Comparison of ENCODE assay signal across 8 cellular contexts in genomic region chr16:28739787-28740186, GRCh38. TPM values are rescaled to one million over a fixed set of nuclear protein-coding genes. Genes with fewer than 3 reads are reported as not detected.
A peak's percentile ranks its signal among the peaks of the same experiment; 100 is the strongest.
DNase-seq lines count a peak whose midpoint lies in the region; ATAC-seq and TF ChIP-seq lines count a peak whose summit lies in the region.
"Not testable (repeated sequence)": the region's sequence is repeated elsewhere in the genome, so short reads cannot be mapped to it uniquely, and the experiment has no call there.
"Had no signal": no experiment of that assay in that cellular context is flagged by ENCODE, and none has a peak within 500 bp of the region (broad histone marks: within the 10 kb centered on the region; RNA-seq: fewer than 3 reads in every experiment).

No MANE protein-coding gene starts in this region.

- not testable (repeated sequence) for H4K5ac ChIP-seq in IMR-90 (ENCODE audit: low read depth, low read length)

- H3K36me3 ChIP-seq in IMR-90 (ENCODE audit: control insufficient read depth, insufficient read depth, low read length); body of pancreas (replicated peaks in 1 of 2; ENCODE audit: insufficient read depth in 1 of 2, low read depth in 2 of 2); mucosa of descending colon (ENCODE audit: low read depth): not testable (repeated sequence)

- not testable (repeated sequence) for H2BK15ac ChIP-seq in IMR-90 (ENCODE audit: low read depth, low read length)

- ATAC-seq in IMR-90 (ENCODE audit: low read depth) = 0 out of 2 replicates have a peak, but pooled peaks have one; percentile 41
- peak; percentile 87 for ATAC-seq in T-helper 17 cell
- peak; percentile 81 for ATAC-seq in body of pancreas
- ATAC-seq in left ventricle myocardium superior = peak; percentile 44
- peak; percentile 74 for ATAC-seq in mucosa of descending colon
- peak; percentile 63 for ATAC-seq in stimulated activated naive CD8-positive, alpha-beta T cell treated with anti-CD3 and anti-CD28 coated beads, Interleukin-15, Interleukin-2, amounts not matched to agents 100 U/mL and 50 U/mL, for 24 hours

- not testable (repeated sequence) for H3K4me3 Mint-ChIP-seq in T-helper 17 cell; activated T-cell treated with anti-CD3 and anti-CD28 coated beads, Interleukin-2, amount 50 U/mL, for 24 hours

- H3K4ac ChIP-seq in IMR-90 (ENCODE audit: low read depth, low read length) = not testable (repeated sequence)

- not testable (repeated sequence) for H3K4me1 ChIP-seq in IMR-90 (ENCODE audit: control insufficient read depth, insufficient read depth, low read length); body of pancreas; mucosa of descending colon (ENCODE audit: low read depth)

- TF ChIP-seq CTCF in IMR-90 (conservative IDR thresholded peaks at IDR 0.05; ENCODE audit: low read depth, low read length); body of pancreas (IDR thresholded peaks at IDR 0.05); mucosa of descending colon (IDR thresholded peaks at IDR 0.05): not testable (repeated sequence)

- H3K27ac ChIP-seq in IMR-90 (ENCODE audit: insufficient read depth, low read length); body of pancreas: not testable (repeated sequence)

- H3K27me3 ChIP-seq in IMR-90 (ENCODE audit: control insufficient read depth, insufficient read depth, low read length); body of pancreas: not testable (repeated sequence)

- DNase-seq in IMR-90, T-helper 17 cell, body of pancreas, left ventricle myocardium superior, mucosa of descending colon: not testable (repeated sequence)
- peak; percentile 31 for DNase-seq in activated T-cell treated with anti-CD3 and anti-CD28 coated beads, Interleukin-2, amount 50 U/mL, for 24 hours
- DNase-seq in stimulated activated naive CD8-positive, alpha-beta T cell treated with anti-CD3 and anti-CD28 coated beads, Interleukin-15, Interleukin-2, amounts not matched to agents 100 U/mL and 50 U/mL, for 24 hours = peak; percentile 3

- dilution Hi-C loops in IMR-90 (cut with HindIII; ENCODE audit: low sequenced_read_pairs, unreplicated experiment) = not testable (repeated sequence)

- TF ChIP-seq POLR2A in IMR-90 (IDR thresholded peaks at IDR 0.05; ENCODE audit: low read depth, low read length); body of pancreas (IDR thresholded peaks at IDR 0.05): not testable (repeated sequence)

- not testable (repeated sequence) for H3K56ac ChIP-seq in IMR-90 (ENCODE audit: extremely low read depth, insufficient read depth, low read length)

- H3K14ac ChIP-seq in IMR-90 (replicated peaks; ENCODE audit: low read depth, low read length) = not testable (repeated sequence)

- H2BK20ac ChIP-seq in IMR-90 (ENCODE audit: low read depth, low read length) = not testable (repeated sequence)

- not testable (repeated sequence) for H3K27ac Mint-ChIP-seq in T-helper 17 cell; activated T-cell treated with anti-CD3 and anti-CD28 coated beads, Interleukin-2, amount 50 U/mL, for 24 hours

- H3K9me3 ChIP-seq in IMR-90 (ENCODE audit: control insufficient read depth, insufficient read depth, low read length); T-helper 17 cell (ENCODE audit: control insufficient read depth, low read length, poor library complexity, severe bottlenecking); body of pancreas; mucosa of descending colon: not testable (repeated sequence)

- not testable (repeated sequence) for H3K27me3 Mint-ChIP-seq in T-helper 17 cell; activated T-cell treated with anti-CD3 and anti-CD28 coated beads, Interleukin-2, amount 50 U/mL, for 24 hours

- not testable (repeated sequence) for H2AK5ac ChIP-seq in IMR-90 (ENCODE audit: low read depth, low read length)

- no CpG with 5 or more reads among the region's 9 CpGs for WGBS in IMR-90 (ENCODE audit: extremely low coverage in 2 of 2, insufficient read length in 1 of 2), 2 experiments
- 18% methylated on average over 2 of the region's 9 CpGs; no CpG with 5 or more reads in 1 of the 2 donors for WGBS in body of pancreas, 2 donors

- not testable (repeated sequence) for H3K4me3 ChIP-seq in IMR-90 (ENCODE audit: insufficient read depth, low read depth, low read length); body of pancreas; mucosa of descending colon

- POLR2A ChIA-PET in IMR-90 (lab: Charles Lee; ENCODE audit: unreplicated experiment) = not testable (repeated sequence)

- H3K79me1 ChIP-seq in IMR-90 (ENCODE audit: low read depth in 1 of 2, low read length in 2 of 2) = not testable (repeated sequence)

- H3K9ac ChIP-seq in IMR-90 (ENCODE audit: low read depth, low read length) = not testable (repeated sequence)

- H3K36me3 Mint-ChIP-seq in T-helper 17 cell (ENCODE audit: low read depth); activated T-cell treated with anti-CD3 and anti-CD28 coated beads, Interleukin-2, amount 50 U/mL, for 24 hours (ENCODE audit: low read depth): not testable (repeated sequence)

- H3K9me3 Mint-ChIP-seq in activated T-cell treated with anti-CD3 and anti-CD28 coated beads, Interleukin-2, amount 50 U/mL, for 24 hours = not testable (repeated sequence)

- not testable (repeated sequence) for TF ChIP-seq RAD21 in IMR-90 (IDR thresholded peaks at IDR 0.05; ENCODE audit: low read length)

- H2AK9ac ChIP-seq in IMR-90 (replicated peaks; ENCODE audit: low read depth, low read length, poor library complexity) = not testable (repeated sequence)

- intact Hi-C loops in IMR-90 (cut with micrococcal nuclease); body of pancreas (cut with DNase I); left ventricle myocardium superior (cut with micrococcal nuclease); mucosa of descending colon (cut with DNase I, micrococcal nuclease): not testable (repeated sequence)

- H3K9me1 ChIP-seq in IMR-90 (ENCODE audit: insufficient read depth, low read length) = not testable (repeated sequence)

- not testable (repeated sequence) for H3K18ac ChIP-seq in IMR-90 (ENCODE audit: low read depth, low read length)

- not testable (repeated sequence) for H4K20me1 ChIP-seq in IMR-90 (ENCODE audit: insufficient read depth, low read length)

- H2BK5ac ChIP-seq in IMR-90 (ENCODE audit: low read depth, low read length, poor library complexity, severe bottlenecking) = not testable (repeated sequence)

- not testable (repeated sequence) for H3K23ac ChIP-seq in IMR-90 (ENCODE audit: low read depth, low read length)

- not testable (repeated sequence) for H3K4me1 Mint-ChIP-seq in T-helper 17 cell; activated T-cell treated with anti-CD3 and anti-CD28 coated beads, Interleukin-2, amount 50 U/mL, for 24 hours (ENCODE audit: low read depth)

- BruUV-seq in IMR-90 (replicated peaks; lab: Mats Ljungman, UMichigan) = not testable (repeated sequence)

- in situ Hi-C loops in IMR-90 (cut with MboI; ENCODE audit: low sequenced_read_pairs) = not testable (repeated sequence)

- not testable (repeated sequence) for H3K4me2 ChIP-seq in IMR-90 (ENCODE audit: low read depth, low read length)

- H4K91ac ChIP-seq in IMR-90 (ENCODE audit: insufficient read depth, low read depth, low read length) = not testable (repeated sequence)

- not testable (repeated sequence) for H4K8ac ChIP-seq in IMR-90 (ENCODE audit: low read depth in 2 of 2, low read length in 2 of 2)

- H2AFZ ChIP-seq in IMR-90 (replicated peaks; ENCODE audit: low read length, poor library complexity) = not testable (repeated sequence)

- CTCF ChIA-PET in IMR-90 (lab: Yijun Ruan, JAX) = not testable (repeated sequence)

- not testable (repeated sequence) for H2BK120ac ChIP-seq in IMR-90 (ENCODE audit: low read depth, low read length)

RNA-seq across cellular contexts. Expression of gene NPIPB9, which starts 11.8 kb away (rescaled TPM):
- total RNA-seq in IMR-90 (2012; rRNA removed) = 0.56 TPM in 1 of 2 replicates, not detected in the other
- polyA plus RNA-seq in IMR-90 (2012; rRNA removed) = 0.11 and 0.15 TPM in 2 replicates
- 0.02 TPM in 1 of 2 replicates, not detected in the other for polyA plus RNA-seq in IMR-90 (2012; cell fraction: cytosol; rRNA removed)
- 0.24 and 1.2 TPM in 2 replicates for polyA plus RNA-seq in IMR-90 (2012; cell fraction: nucleus; rRNA removed; ENCODE audit: low replicate concordance)
- 1 to 10 TPM; 1.4 to 6.6 TPM for total RNA-seq in T-helper 17 cell
- 1 to 10 TPM in 1 of 2 donors, not detected in 1; 6.7 TPM for total RNA-seq in body of pancreas
- 0.30 TPM for total RNA-seq in left ventricle myocardium superior
- total RNA-seq in mucosa of descending colon = 1 to 10 TPM; 4.1 to 6.4 (median 4.4) TPM
- polyA plus RNA-seq: CD14-positive monocyte had no signal

RNA-seq across cellular contexts. Expression of gene EIF3C, which starts 28.5 kb away (rescaled TPM):
- total RNA-seq in IMR-90 (2012; rRNA removed) (132 and 184 TPM in 2 replicates), T-helper 17 cell (100 to 1,000 TPM; 257 to 259 TPM), body of pancreas (100 to 1,000 TPM; 145 to 314 TPM), left ventricle myocardium superior (433 TPM), mucosa of descending colon (100 to 1,000 TPM; 298 to 526 (median 426) TPM)
- polyA plus RNA-seq in IMR-90 (2012; rRNA removed) = 260 and 325 TPM in 2 replicates
- 212 and 251 TPM in 2 replicates for polyA plus RNA-seq in IMR-90 (2012; cell fraction: cytosol; rRNA removed)
- 201 and 309 TPM in 2 replicates for polyA plus RNA-seq in IMR-90 (2012; cell fraction: nucleus; rRNA removed; ENCODE audit: low replicate concordance)
